ENCODE assay signal across 17 cellular contexts in the genomic region with DNA sequence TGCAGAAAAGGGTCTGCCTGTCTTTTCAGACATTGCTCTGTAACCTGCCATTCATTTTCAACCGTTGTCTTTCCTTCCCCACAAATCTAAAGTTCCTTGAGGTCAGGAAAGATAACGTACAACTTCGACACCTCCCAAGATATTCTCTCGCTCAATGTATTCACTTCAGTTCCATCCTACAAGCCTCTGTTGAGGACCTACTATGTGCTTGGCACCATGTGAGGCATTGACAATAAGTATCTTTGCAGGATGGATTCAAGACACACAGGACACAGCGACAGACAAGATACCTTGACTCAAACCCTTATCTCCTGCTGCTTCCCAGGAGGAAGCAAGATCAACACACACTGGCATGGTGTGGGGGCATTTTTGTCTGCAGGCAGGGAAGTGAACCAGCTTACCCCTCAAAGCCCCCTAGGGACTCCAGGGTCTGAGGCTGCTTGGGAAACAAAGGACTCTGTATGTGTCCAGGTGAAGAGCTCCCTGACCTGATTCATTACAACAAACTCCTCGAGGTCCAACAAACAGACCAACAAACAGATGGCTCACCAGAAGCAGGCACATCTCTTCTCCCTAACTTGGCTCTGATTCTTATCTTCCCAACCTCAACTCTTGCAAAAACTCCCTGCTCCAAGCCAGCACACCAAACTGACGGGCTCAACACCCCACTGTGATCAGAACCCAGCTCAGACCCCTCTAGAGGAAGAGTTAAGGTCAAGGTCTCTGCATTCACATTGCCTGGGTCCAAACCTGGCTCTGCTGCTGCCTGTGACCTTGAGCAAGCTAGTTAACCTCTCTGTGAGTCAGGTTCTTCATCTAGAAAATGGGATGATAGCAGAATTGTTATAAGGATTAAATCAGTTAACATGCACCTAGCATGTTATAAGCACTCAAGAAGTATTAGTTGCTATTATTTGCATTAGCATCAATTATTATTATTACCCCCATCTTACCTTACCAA. TPM values are rescaled to one million over a fixed set of nuclear protein-coding genes. Genes with fewer than 3 reads are reported as not detected.
DNase-seq lines count a peak whose midpoint lies in the region; ATAC-seq, FAIRE-seq and TF ChIP-seq lines count a peak whose summit lies in the region.
"Had no signal": no experiment of that assay in that cellular context is flagged by ENCODE, and none has a peak within 500 bp of the region (broad histone marks: within the 10 kb centered on the region; RNA-seq: fewer than 3 reads in every experiment).

No MANE protein-coding gene starts in this region.

- H2AFZ ChIP-seq in osteoblast (ENCODE audit: low read length) = no peak overlapping the region

- H3K36me3 ChIP-seq in osteoblast (ENCODE audit: insufficient read depth, low read length) = no peaks in the 10 kb centered on the region
- H3K36me3 ChIP-seq: right atrium auricular region, transverse colon had no signal

- no peak for ATAC-seq in activated naive CD8-positive, alpha-beta T cell treated with anti-CD3 and anti-CD28 coated beads, Interleukin-2, amount 50 U/mL, for 24 hours
- ATAC-seq: naive thymus-derived CD4-positive, alpha-beta T cell had no signal

- FAIRE-seq in frontal cortex (lab: Jason Lieb, UNC) = no peak
- FAIRE-seq: GM19239 had no signal

- in situ Hi-C loops in G401 (cut with HindIII; ENCODE audit: low sequenced_read_pairs) = no loop called here

- peaks cover 2% of the 10 kb centered on the region for H3K27me3 Mint-ChIP-seq in glutamatergic neuron (ENCODE audit: unreplicated experiment)
- peaks cover 45% of the 10 kb centered on the region for H3K27me3 Mint-ChIP-seq in activated naive CD8-positive, alpha-beta T cell treated with anti-CD3 and anti-CD28 coated beads, Interleukin-2, amount 50 U/mL, for 24 hours

- no peaks in the 10 kb centered on the region for H3K27me3 ChIP-seq in osteoblast (ENCODE audit: insufficient read depth, low read length)
- H3K27me3 ChIP-seq: right atrium auricular region had no signal

- H3K27ac ChIP-seq in RWPE1 = peak overlapping the region; percentile 13; the same call in 1 of the 2 replicates
- H3K27ac ChIP-seq in osteoblast (ENCODE audit: low read depth, low read length) = no peak overlapping the region

- H3K27ac Mint-ChIP-seq in glutamatergic neuron (ENCODE audit: unreplicated experiment) = no peak overlapping the region
- H3K27ac Mint-ChIP-seq in activated naive CD8-positive, alpha-beta T cell treated with anti-CD3 and anti-CD28 coated beads, Interleukin-2, amount 50 U/mL, for 24 hours = no peak overlapping the region
- H3K27ac Mint-ChIP-seq: naive thymus-derived CD4-positive, alpha-beta T cell had no signal

- H3K79me2 ChIP-seq in osteoblast (ENCODE audit: insufficient read depth, low read length) = peaks cover 70% of the 10 kb centered on the region

- no peaks in the 10 kb centered on the region for H3K9me3 ChIP-seq in osteoblast (ENCODE audit: low read depth, low read length)
- H3K9me3 ChIP-seq: right atrium auricular region, transverse colon had no signal

- H3K4me3 Mint-ChIP-seq in glutamatergic neuron (ENCODE audit: unreplicated experiment) = peak overlapping the region; percentile 31
- no peak overlapping the region for H3K4me3 Mint-ChIP-seq in activated naive CD8-positive, alpha-beta T cell treated with anti-CD3 and anti-CD28 coated beads, Interleukin-2, amount 50 U/mL, for 24 hours
- H3K4me3 Mint-ChIP-seq: naive thymus-derived CD4-positive, alpha-beta T cell had no signal

- peaks cover 42% of the 10 kb centered on the region for H3K4me1 ChIP-seq in osteoblast (ENCODE audit: insufficient read depth, low read length)

- no peak overlapping the region for H3K4me3 ChIP-seq in osteoblast (ENCODE audit: insufficient read depth, low read length)
- H3K4me3 ChIP-seq: right atrium auricular region, transverse colon had no signal

- peak overlapping the region; percentile 20 for H3K4me2 ChIP-seq in osteoblast (ENCODE audit: insufficient read depth, low read length)

- no peaks in the 10 kb centered on the region for H3K36me3 Mint-ChIP-seq in glutamatergic neuron (ENCODE audit: unreplicated experiment)
- no peaks in the 10 kb centered on the region for H3K36me3 Mint-ChIP-seq in activated naive CD8-positive, alpha-beta T cell treated with anti-CD3 and anti-CD28 coated beads, Interleukin-2, amount 50 U/mL, for 24 hours (ENCODE audit: low read depth)
- H3K36me3 Mint-ChIP-seq: naive thymus-derived CD4-positive, alpha-beta T cell had no signal

- H3K4me1 Mint-ChIP-seq in glutamatergic neuron (ENCODE audit: low read depth, unreplicated experiment) = peaks cover 38% of the 10 kb centered on the region
- H3K4me1 Mint-ChIP-seq in activated naive CD8-positive, alpha-beta T cell treated with anti-CD3 and anti-CD28 coated beads, Interleukin-2, amount 50 U/mL, for 24 hours = peaks cover 8% of the 10 kb centered on the region

- CTCF ChIA-PET in RWPE1 (lab: Yijun Ruan, JAX) = no interaction called here

- H4K20me1 ChIP-seq in osteoblast (ENCODE audit: insufficient read depth, low read length) = peaks cover 30% of the 10 kb centered on the region

- POLR2A ChIA-PET in RWPE1 (lab: Yijun Ruan, JAX; ENCODE audit: low non-redundant PET) = no interaction called here

- H3K9me3 Mint-ChIP-seq in glutamatergic neuron (ENCODE audit: unreplicated experiment) = peaks cover 2% of the 10 kb centered on the region
- H3K9me3 Mint-ChIP-seq in activated naive CD8-positive, alpha-beta T cell treated with anti-CD3 and anti-CD28 coated beads, Interleukin-2, amount 50 U/mL, for 24 hours = no peaks in the 10 kb centered on the region

- DNase-seq in G401 (ENCODE audit: low spot score) (peak; percentile 59), RWPE1 (ENCODE audit: low spot score) (no peak), glutamatergic neuron (no peak), osteoblast (ENCODE audit: insufficient read length, low spot score, missing footprints) (no peak), frontal cortex (ENCODE audit: low spot score in 2 of 2) (no peak), NCI-H82 (lab: John Stamatoyannopoulos, UW) (no peak), NCI-H1105 (lab: John Stamatoyannopoulos, UW) (no peak)
- DNase-seq in activated naive CD8-positive, alpha-beta T cell treated with anti-CD3 and anti-CD28 coated beads, Interleukin-2, amount 50 U/mL, for 24 hours = no peak
- DNase-seq: activated CD4-positive, alpha-beta T cell treated with anti-CD3 and anti-CD28 coated beads for 4 hours; activated naive CD4-positive, alpha-beta T cell treated with anti-CD3 and anti-CD28 coated beads, Interleukin-2, amount 50 U/mL, for 16 hours; AML-193; central memory CD4-positive, alpha-beta T cell; naive thymus-derived CD4-positive, alpha-beta T cell; stimulated activated CD4-positive, alpha-beta T cell treated with anti-CD3 and anti-CD28 coated beads, Interleukin-4, amount 100 ng/mL, for 4 hours; transverse colon had no signal

- TF ChIP-seq CTCF in RWPE1 (conservative IDR thresholded peaks at IDR 0.05; ENCODE audit: low read depth) (no peak), glutamatergic neuron (IDR thresholded peaks at IDR 0.05; ENCODE audit: partially characterized antibody, unreplicated experiment) (no peak), osteoblast (IDR thresholded peaks at IDR 0.05; ENCODE audit: extremely low read depth, low read depth, low read length) (no peak)

RNA-seq across cellular contexts. Expression of a gene that starts 6.3 kb away (rescaled TPM):
- total RNA-seq in G401 (2014; rRNA removed; shearing (Covaris generic)) = 8.0 and 20.4 TPM in 2 replicates
- total RNA-seq in glutamatergic neuron (ENCODE audit: unreplicated experiment) (18.8 TPM), osteoblast (17.1 and 21.7 TPM in 2 replicates), frontal cortex (54.6 TPM)
